In the genomic region with DNA sequence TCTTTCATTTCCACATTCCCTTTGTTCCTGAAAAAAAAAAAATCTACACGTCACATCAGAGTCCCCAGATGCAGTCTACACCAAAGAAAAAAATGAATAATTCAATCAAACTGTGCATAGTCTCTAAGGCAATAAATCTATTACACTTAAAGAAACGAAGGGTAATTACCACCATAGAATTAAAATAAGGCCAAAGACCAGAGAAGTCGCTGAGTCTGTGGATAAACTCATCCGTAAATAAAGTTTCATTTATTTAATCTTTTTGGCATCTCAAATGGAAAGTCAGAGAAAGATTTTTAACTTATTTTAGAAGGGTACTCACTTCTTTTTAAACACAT, we compare ENCODE assay signal across 21 cellular contexts.
DNase-seq lines count a peak whose midpoint lies in the region; ATAC-seq, FAIRE-seq and TF ChIP-seq lines count a peak whose summit lies in the region.
"Had no signal": no experiment of that assay in that cellular context is flagged by ENCODE, and none has a peak within 500 bp of the region (broad histone marks: within the 10 kb centered on the region; RNA-seq: fewer than 3 reads in every experiment).

No MANE protein-coding gene starts in this region.

- peak overlapping the region; percentile 2 for H3K27ac Mint-ChIP-seq in activated T-helper 1 cell treated with anti-CD3 and anti-CD28 coated beads, Interleukin-12 subunit alpha, Interleukin-12 subunit beta, Interleukin-2, Interleukin-4 antibody, amounts not matched to agents 30 ng/mL and 10 ng/mL and 1 ng/mL, durations not matched to agents 14 hours and 24 hours and 36 hours
- no peak overlapping the region for H3K27ac Mint-ChIP-seq in glutamatergic neuron (ENCODE audit: unreplicated experiment)
- H3K27ac Mint-ChIP-seq in activated T-helper 17 cell treated with anti-CD3 and anti-CD28 coated beads, Interleukin-2, amount 50 U/mL, for 72 hours = no peak overlapping the region

- H3K36me3 ChIP-seq in heart left ventricle = no peaks in the 10 kb centered on the region
- H3K36me3 ChIP-seq: BLaER1, stomach, upper lobe of right lung had no signal

- H3K9me3 Mint-ChIP-seq in activated T-helper 1 cell treated with anti-CD3 and anti-CD28 coated beads, Interleukin-12 subunit alpha, Interleukin-12 subunit beta, Interleukin-2, Interleukin-4 antibody, amounts not matched to agents 30 ng/mL and 10 ng/mL and 1 ng/mL, durations not matched to agents 14 hours and 24 hours and 36 hours = no peaks in the 10 kb centered on the region
- H3K9me3 Mint-ChIP-seq in glutamatergic neuron (ENCODE audit: unreplicated experiment) = peaks cover 4% of the 10 kb centered on the region
- H3K9me3 Mint-ChIP-seq in activated T-helper 17 cell treated with anti-CD3 and anti-CD28 coated beads, Interleukin-2, amount 50 U/mL, for 72 hours = no peaks in the 10 kb centered on the region

- no peak overlapping the region for H3K27ac ChIP-seq in heart left ventricle
- H3K27ac ChIP-seq: BLaER1, upper lobe of right lung had no signal

- no peak for DNase-seq in heart left ventricle
- no peak for DNase-seq in Right ventricle myocardium inferior (ENCODE audit: missing footprints)
- DNase-seq in activated T-helper 1 cell treated with anti-CD3 and anti-CD28 coated beads, Interleukin-12 subunit alpha, Interleukin-12 subunit beta, Interleukin-2, Interleukin-4 antibody, amounts not matched to agents 30 ng/mL and 10 ng/mL and 1 ng/mL, durations not matched to agents 14 hours and 24 hours and 36 hours (ENCODE audit: low spot score) = no peak
- no peak for DNase-seq in glutamatergic neuron
- peak; percentile 11 for DNase-seq in superior temporal gyrus (ENCODE audit: extremely low spot score)
- DNase-seq in D721Med (ENCODE audit: insufficient read length, low spot score) = no peak
- DNase-seq: ACHN; activated CD4-positive, alpha-beta T cell treated with anti-CD3 and anti-CD28 coated beads, Interleukin-2, amount 50 U/mL, for 4 hours; activated gamma-delta T cell treated with Interleukin-2 at 50 U/mL for 16 hours; GOT3; NCI-H1048; NCI-H2029; stimulated activated CD4-positive, alpha-beta T cell treated with anti-CD3 and anti-CD28 coated beads, Interleukin-12 subunit alpha, Interleukin-12 subunit beta, amount 100 ng/mL, for 4 hours; stimulated activated CD4-positive, alpha-beta T cell treated with anti-CD3 and anti-CD28 coated beads, Interleukin-4, amount 100 ng/mL, for 4 hours; stomach; T-helper 2 cell; upper lobe of right lung had no signal

- WGBS in heart left ventricle, 4 donors = 25 to 45% (median 36%) methylated on average over 4 of the region's 4 CpGs

- H3K27me3 ChIP-seq in heart left ventricle = peaks cover 0 to 90% (median 5%) of the 10 kb centered on the region in 9 donors

- ATAC-seq in heart left ventricle = no peak
- ATAC-seq in Right ventricle myocardium inferior = no peak
- no peak for ATAC-seq in activated CD4-positive, CD25-positive, alpha-beta regulatory T cell treated with anti-CD3 and anti-CD28 coated beads, Interleukin-2, amount 50 U/mL, for 24 hours
- ATAC-seq in activated T-helper 17 cell treated with anti-CD3 and anti-CD28 coated beads, Interleukin-2, amount 50 U/mL, for 72 hours (replicated peaks) = no peak
- ATAC-seq: upper lobe of right lung had no signal

- H3K9me3 ChIP-seq in heart left ventricle = no peaks in the 10 kb centered on the region
- H3K9me3 ChIP-seq: stomach, upper lobe of right lung had no signal

- FAIRE-seq in D721Med (lab: Jason Lieb, UNC) = no peak

- no peaks in the 10 kb centered on the region for H3K36me3 Mint-ChIP-seq in activated T-helper 1 cell treated with anti-CD3 and anti-CD28 coated beads, Interleukin-12 subunit alpha, Interleukin-12 subunit beta, Interleukin-2, Interleukin-4 antibody, amounts not matched to agents 30 ng/mL and 10 ng/mL and 1 ng/mL, durations not matched to agents 14 hours and 24 hours and 36 hours (ENCODE audit: low read depth)
- H3K36me3 Mint-ChIP-seq in glutamatergic neuron (ENCODE audit: unreplicated experiment) = no peaks in the 10 kb centered on the region
- H3K36me3 Mint-ChIP-seq in activated T-helper 17 cell treated with anti-CD3 and anti-CD28 coated beads, Interleukin-2, amount 50 U/mL, for 72 hours (ENCODE audit: low read depth) = no peaks in the 10 kb centered on the region

- no peak overlapping the region for H3K4me3 Mint-ChIP-seq in activated T-helper 1 cell treated with anti-CD3 and anti-CD28 coated beads, Interleukin-12 subunit alpha, Interleukin-12 subunit beta, Interleukin-2, Interleukin-4 antibody, amounts not matched to agents 30 ng/mL and 10 ng/mL and 1 ng/mL, durations not matched to agents 14 hours and 24 hours and 36 hours
- peak overlapping the region; percentile 68 for H3K4me3 Mint-ChIP-seq in glutamatergic neuron (ENCODE audit: unreplicated experiment)
- H3K4me3 Mint-ChIP-seq in activated T-helper 17 cell treated with anti-CD3 and anti-CD28 coated beads, Interleukin-2, amount 50 U/mL, for 72 hours = no peak overlapping the region

- TF ChIP-seq POLR2A in heart left ventricle (IDR thresholded peaks at IDR 0.05) = no peak

- intact Hi-C loops in heart left ventricle (cut with DNase I) (loop anchor here (2.0 to 10.0 kb wide), 15 partner anchors 670 to 1287 kb away; no protein-coding TSS in a partner anchor), Right ventricle myocardium inferior (cut with DNase I) (loop anchor here (5.0 kb wide), 4 partner anchors 710 to 1285 kb away; no protein-coding TSS in a partner anchor)
- intact Hi-C loops in activated T-helper 1 cell treated with anti-CD3 and anti-CD28 coated beads, Interleukin-12 subunit alpha, Interleukin-12 subunit beta, Interleukin-2, Interleukin-4 antibody, amounts not matched to agents 30 ng/mL and 10 ng/mL and 1 ng/mL, durations not matched to agents 14 hours and 24 hours and 36 hours (cut with micrococcal nuclease) = loop anchor here (2.0 to 5.0 kb wide), 5 partner anchors 671 to 1109 kb away; no protein-coding TSS in a partner anchor

- TF ChIP-seq CTCF in heart left ventricle (IDR thresholded peaks at IDR 0.05) (no peak), glutamatergic neuron (IDR thresholded peaks at IDR 0.05; ENCODE audit: partially characterized antibody, unreplicated experiment) (no peak), D721Med (IDR thresholded peaks at IDR 0.05; ENCODE audit: insufficient read depth, missing control alignments) (no peak)

- H3K4me1 ChIP-seq in heart left ventricle = peaks cover 0 to 35% (median 8%) of the 10 kb centered on the region in 12 donors

- H3K27me3 Mint-ChIP-seq in activated T-helper 1 cell treated with anti-CD3 and anti-CD28 coated beads, Interleukin-12 subunit alpha, Interleukin-12 subunit beta, Interleukin-2, Interleukin-4 antibody, amounts not matched to agents 30 ng/mL and 10 ng/mL and 1 ng/mL, durations not matched to agents 14 hours and 24 hours and 36 hours (ENCODE audit: insufficient read depth) = peaks cover 47% of the 10 kb centered on the region
- H3K27me3 Mint-ChIP-seq in glutamatergic neuron (ENCODE audit: unreplicated experiment) = peaks cover 19% of the 10 kb centered on the region
- peaks cover 46% of the 10 kb centered on the region for H3K27me3 Mint-ChIP-seq in activated T-helper 17 cell treated with anti-CD3 and anti-CD28 coated beads, Interleukin-2, amount 50 U/mL, for 72 hours

- peak overlapping the region in 10 of 12 donors; percentile 33 to 69 (median 58) for H3K4me3 ChIP-seq in heart left ventricle
- H3K4me3 ChIP-seq: BLaER1, lung had no signal

- H3K4me1 Mint-ChIP-seq in activated T-helper 1 cell treated with anti-CD3 and anti-CD28 coated beads, Interleukin-12 subunit alpha, Interleukin-12 subunit beta, Interleukin-2, Interleukin-4 antibody, amounts not matched to agents 30 ng/mL and 10 ng/mL and 1 ng/mL, durations not matched to agents 14 hours and 24 hours and 36 hours (ENCODE audit: low read depth) = peaks cover 18% of the 10 kb centered on the region
- H3K4me1 Mint-ChIP-seq in glutamatergic neuron (ENCODE audit: low read depth, unreplicated experiment) = peaks cover 16% of the 10 kb centered on the region
- no peaks in the 10 kb centered on the region for H3K4me1 Mint-ChIP-seq in activated T-helper 17 cell treated with anti-CD3 and anti-CD28 coated beads, Interleukin-2, amount 50 U/mL, for 72 hours
